23 cellular contexts compared by ENCODE assay signal in genomic region chr4:6752486-6752829, GRCh38. TPM values are rescaled to one million over a fixed set of nuclear protein-coding genes. Genes with fewer than 3 reads are reported as not detected.
DNase-seq lines count a peak whose midpoint lies in the region; ATAC-seq, FAIRE-seq and TF ChIP-seq lines count a peak whose summit lies in the region.
"Had no signal": no experiment of that assay in that cellular context is flagged by ENCODE, and none has a peak within 500 bp of the region (broad histone marks: within the 10 kb centered on the region; RNA-seq: fewer than 3 reads in every experiment).

No MANE protein-coding gene starts in this region.

- H3K9me3 Mint-ChIP-seq in progenitor cell of endocrine pancreas (ENCODE audit: low read depth) (no peaks in the 10 kb centered on the region), HFFc6 (no peaks in the 10 kb centered on the region)
- H3K9me3 Mint-ChIP-seq: activated CD4-positive, alpha-beta T cell treated with anti-CD3 and anti-CD28 coated beads, Interleukin-2, amount 10 ng/mL, durations not matched to agents 24 days and 14 days; effector memory CD8-positive, alpha-beta T cell; naive thymus-derived CD8-positive, alpha-beta T cell had no signal

- no peaks in the 10 kb centered on the region for H3K79me2 ChIP-seq in HCT116 (ENCODE audit: insufficient read depth, low read length)
- H3K79me2 ChIP-seq in K562 (ENCODE audit: control insufficient read depth, insufficient read depth, low read length), result no peaks in the 10 kb centered on the region

- no peaks in the 10 kb centered on the region for H3K9me1 ChIP-seq in K562 (ENCODE audit: control insufficient read depth, insufficient read depth, low read length)

- peak; percentile 77 for FAIRE-seq in K562 (lab: Jason Lieb, UNC)

- TF ChIP-seq POLR2A in HCT116 (IDR thresholded peaks at IDR 0.05; ENCODE audit: borderline replicate concordance, extremely low read depth, insufficient read depth, insufficient read length), result no peak
- no peak for TF ChIP-seq POLR2A in K562 (conservative IDR thresholded peaks at IDR 0.05)

- H3K27ac Mint-ChIP-seq in progenitor cell of endocrine pancreas (peak overlapping the region; percentile 62), HFFc6 (no peak overlapping the region)
- H3K27ac Mint-ChIP-seq: activated CD4-positive, alpha-beta T cell treated with anti-CD3 and anti-CD28 coated beads, Interleukin-2, amount 10 ng/mL, durations not matched to agents 24 days and 14 days had no signal

- CTCF ChIA-PET in HCT116 (lab: Charles Lee) (no interaction called here), K562 (lab: Yijun Ruan, JAX; ENCODE audit: low intra/inter-chr PET ratio) (no interaction called here)

- H3K27me3 Mint-ChIP-seq in progenitor cell of endocrine pancreas (no peaks in the 10 kb centered on the region), HFFc6 (ENCODE audit: insufficient read depth) (peaks cover 2% of the 10 kb centered on the region)
- H3K27me3 Mint-ChIP-seq: activated CD4-positive, alpha-beta T cell treated with anti-CD3 and anti-CD28 coated beads, Interleukin-2, amount 10 ng/mL, durations not matched to agents 24 days and 14 days; effector memory CD8-positive, alpha-beta T cell; naive thymus-derived CD8-positive, alpha-beta T cell had no signal

- H3K9ac ChIP-seq in HCT116 (ENCODE audit: low read length), result no peak overlapping the region
- peak overlapping the region; percentile 43 to 57; a peak in 3 of 4 replicates for H3K9ac ChIP-seq in K562 (ENCODE audit: insufficient read depth in 1 of 2, low read depth in 2 of 2, low read length in 2 of 2)

- POLR2A ChIA-PET in HCT116 (lab: Charles Lee), result no interaction called here
- POLR2A ChIA-PET in K562 (lab: Yijun Ruan, JAX), result interaction anchor here (0.6 kb wide), 1 partner anchor 26 kb away, joined by 3 read pairs; no protein-coding TSS in a partner anchor

- H3K4me2 ChIP-seq in HCT116 (ENCODE audit: low read length), result no peak overlapping the region
- H3K4me2 ChIP-seq in K562 (ENCODE audit: insufficient read depth, low read length), result peak overlapping the region; percentile 71; the same call in 1 of the 2 replicates

- 56% methylated on average over 6 of the region's 6 CpGs for WGBS in K562 (ENCODE audit: insufficient coverage, low coverage, missing lambda C conversion rate)

- H3K27ac ChIP-seq in HCT116 (ENCODE audit: low read depth, low read length) (no peak overlapping the region), K562 (ENCODE audit: extremely low read depth, low read depth, low read length) (peak overlapping the region; percentile 80)
- H3K27ac ChIP-seq: testis had no signal

- H3K4me1 ChIP-seq in HCT116 (ENCODE audit: control insufficient read depth in 1 of 2, insufficient read depth in 2 of 2, low read length in 2 of 2) (peaks cover 23 to 58% of the 10 kb centered on the region in 2 experiments), K562 (replicated peaks in 1 of 2; ENCODE audit: control insufficient read depth in 2 of 2, insufficient read depth in 2 of 2, low read length in 2 of 2) (peaks cover 54 to 62% of the 10 kb centered on the region in 2 experiments)
- H3K4me1 ChIP-seq: BE2C had no signal

- TF ChIP-seq RAD21 in HCT116 (IDR thresholded peaks at IDR 0.05; ENCODE audit: low read depth), result no peak
- TF ChIP-seq RAD21 in K562 (CRISPR knock-in tag; conservative IDR thresholded peaks at IDR 0.05 in 1 of 2, IDR thresholded peaks at IDR 0.05 in 1 of 2), result no peak

- H3K4me3 Mint-ChIP-seq in progenitor cell of endocrine pancreas (ENCODE audit: low read depth) (no peak overlapping the region), HFFc6 (no peak overlapping the region)

- peaks cover 12% of the 10 kb centered on the region for H3K4me1 Mint-ChIP-seq in progenitor cell of endocrine pancreas (ENCODE audit: low read depth)
- H3K4me1 Mint-ChIP-seq in HFFc6 (ENCODE audit: low read depth), result peaks cover 13% of the 10 kb centered on the region

- TF ChIP-seq CTCF in HCT116 (IDR thresholded peaks at IDR 0.05 in 2 of 3, conservative IDR thresholded peaks at IDR 0.05 in 1 of 3; ENCODE audit: borderline replicate concordance in 1 of 3, insufficient read depth in 1 of 3, low read depth in 2 of 3, low read length in 2 of 3) (no peak), K562 (IDR thresholded peaks at IDR 0.05 in 2 of 3, conservative IDR thresholded peaks at IDR 0.05 in 1 of 3; ENCODE audit: insufficient read depth in 2 of 3, low read depth in 1 of 3, low read length in 3 of 3) (no peak), progenitor cell of endocrine pancreas (IDR thresholded peaks at IDR 0.05; ENCODE audit: unreplicated experiment) (no peak), HFFc6 (IDR thresholded peaks at IDR 0.05) (no peak)

- no peaks in the 10 kb centered on the region for H4K20me1 ChIP-seq in HCT116 (ENCODE audit: insufficient read depth)
- no peaks in the 10 kb centered on the region for H4K20me1 ChIP-seq in K562 (replicated peaks; ENCODE audit: control insufficient read depth, insufficient read depth, low read length)

- H3K36me3 ChIP-seq in HCT116 (ENCODE audit: control insufficient read depth in 1 of 2, insufficient read depth in 2 of 2, low read length in 2 of 2) (no peaks in the 10 kb centered on the region), K562 (ENCODE audit: control insufficient read depth, insufficient read depth, low read length) (no peaks in the 10 kb centered on the region)
- H3K36me3 ChIP-seq: BE2C had no signal

- no peaks in the 10 kb centered on the region for H3K9me3 ChIP-seq in HCT116 (ENCODE audit: control insufficient read depth in 1 of 2, insufficient read depth in 1 of 2, low read depth in 1 of 2, low read length in 2 of 2)
- H3K9me3 ChIP-seq in K562 (replicated peaks; ENCODE audit: control insufficient read depth, insufficient read depth, low read depth, low read length), result no peaks in the 10 kb centered on the region
- H3K9me3 ChIP-seq: BE2C, testis had no signal

- BruUV-seq in HCT116 (replicated peaks; lab: Mats Ljungman, UMichigan) (no TSS peak), K562 (replicated peaks; lab: Mats Ljungman, UMichigan) (no TSS peak)

- DNase-seq in HCT116 (ENCODE audit: low read depth, low spot score) (no peak), OCI-M1 (lab: John Stamatoyannopoulos, UW) (peak; percentile 77), K562 (ENCODE audit: extremely low read depth in 1 of 4, low spot score in 3 of 4) (peak in 1 of 4 experiments; percentile 36), progenitor cell of endocrine pancreas (ENCODE audit: low spot score, unreplicated experiment) (no peak), HFFc6 (no peak), iPS-NIHi11 (ENCODE audit: low spot score) (no peak), NCI-H226 (no peak)
- DNase-seq in activated CD4-positive, CD25-positive, alpha-beta regulatory T cell treated with anti-CD3 and anti-CD28 coated beads, Interleukin-2, amount 50 U/mL, for 72 hours, result no peak
- DNase-seq: activated CD4-positive, alpha-beta T cell treated with anti-CD3 and anti-CD28 coated beads, Interleukin-2, amount 10 ng/mL, durations not matched to agents 24 days and 14 days; activated naive CD4-positive, alpha-beta T cell; BE2C; DMS79; effector memory CD8-positive, alpha-beta T cell; islet precursor cell; naive thymus-derived CD8-positive, alpha-beta T cell; NCI-H1694 treated with DMSO at 0.1 percent for 48 hours; NK-92 treated with Interleukin-12 subunit alpha and Interleukin-12 subunit beta, amount 100 ng/mL, for 24 hours; SHP77; stimulated activated CD4-positive, alpha-beta T cell treated with anti-CD3 and anti-CD28 coated beads, Interleukin-4, amount 100 ng/mL, for 1 hour; T-helper 9 cell; testis had no signal

- in situ Hi-C loops in K562 (cut with MboI), result no loop called here

- H3K9me2 ChIP-seq in HCT116 (ENCODE audit: insufficient read depth), result no peaks in the 10 kb centered on the region

- intact Hi-C loops in HCT116 (cut with micrococcal nuclease), result no loop called here
- intact Hi-C loops in K562 (cut with micrococcal nuclease), result loop anchor here (2.0 kb wide), 1 partner anchor 22 kb away; no protein-coding TSS in a partner anchor

- no peak for ATAC-seq in HCT116
- ATAC-seq in K562, result no peak

- H2AFZ ChIP-seq in HCT116 (ENCODE audit: low read depth, low read length, poor library complexity, severe bottlenecking) (peak overlapping the region; percentile 44), K562 (ENCODE audit: low read depth, low read length) (peak overlapping the region; percentile 94)

- RAD21 ChIA-PET in HCT116 (lab: Charles Lee; ENCODE audit: low non-redundant PET in 1 of 2, low total read pairs in 2 of 2, uncharacterized antibody in 2 of 2, unreplicated experiment in 2 of 2), result no interaction called here

- TF ChIP-seq EP300 in K562 (IDR thresholded peaks at IDR 0.05; ENCODE audit: low read length), result no peak

- H3K27me3 ChIP-seq in HCT116 (ENCODE audit: insufficient read depth, low read length) (no peaks in the 10 kb centered on the region), K562 (ENCODE audit: control insufficient read depth in 2 of 2, insufficient read depth in 2 of 2, low read length in 2 of 2) (no peaks in the 10 kb centered on the region)
- H3K27me3 ChIP-seq: BE2C, testis had no signal

- no peaks in the 10 kb centered on the region for H3K36me3 Mint-ChIP-seq in progenitor cell of endocrine pancreas (ENCODE audit: insufficient read depth)
- no peaks in the 10 kb centered on the region for H3K36me3 Mint-ChIP-seq in HFFc6 (ENCODE audit: low read depth)
- H3K36me3 Mint-ChIP-seq: naive thymus-derived CD8-positive, alpha-beta T cell had no signal

- no peak overlapping the region for H3K4me3 ChIP-seq in HCT116 (replicated peaks in 1 of 2; ENCODE audit: low read depth in 1 of 2, low read length in 2 of 2)
- no peak overlapping the region for H3K4me3 ChIP-seq in K562
- H3K4me3 ChIP-seq: skin epidermis, testis had no signal

RNA-seq across cellular contexts. Expression of gene KIAA0232, which starts 30.1 kb away (rescaled TPM):
- total RNA-seq in HCT116 (2021; ENCODE audit: unreplicated experiment), result 18.1 TPM
- polyA plus RNA-seq in HCT116 (2012), result 5.3 and 6.5 TPM in 2 replicates
- 83.2 and 85.7 TPM in 2 replicates for total RNA-seq in K562 (2011; cell fraction: chromatin; rRNA removed; ENCODE audit: low replicate concordance)
- 15.8 and 19.9 TPM in 2 replicates for total RNA-seq in K562 (2011; cell fraction: nucleolus; rRNA removed)
- 25.1 and 27.5 TPM in 2 replicates for total RNA-seq in K562 (2011; cell fraction: nucleoplasm; rRNA removed)
- 9.0 and 9.5 TPM in 2 replicates for total RNA-seq in K562 (2014; rRNA removed)
- 16.0 and 18.7 TPM in 2 replicates for total RNA-seq in K562 (2014; rRNA removed; fragmentation: Illumina TruSeq; extraction: Trizol)
- total RNA-seq in K562 (2015; rRNA removed; fragmentation: Illumina TruSeq; extraction: Trizol), result 13.0 and 13.6 TPM in 2 replicates
- 14.7 TPM in 2 replicates for total RNA-seq in K562 (2021)
- 17.4 and 17.9 TPM in 2 replicates for polyA plus RNA-seq in K562 (2011; rRNA removed)
- 6.1 and 8.0 TPM in 2 replicates for polyA plus RNA-seq in K562 (2011; cell fraction: cytosol; rRNA removed)
- polyA plus RNA-seq in K562 (2011; cell fraction: nucleus; rRNA removed), result 14.6 and 18.0 TPM in 2 replicates
- polyA plus RNA-seq in K562 (2012), result 7.9 and 12.6 TPM in 2 replicates
- polyA plus RNA-seq in K562 (2014; fragmentation: Illumina TruSeq; extraction: Trizol), result 11.8 and 13.0 TPM in 2 replicates
- polyA plus RNA-seq in K562 (2014; fragmentation: Nextera tagmentation; extraction: Ambion mirVana), result 1 to 10 TPM; 3.5 to 4.2 TPM
- 10.1 and 11.9 TPM in 2 replicates for polyA plus RNA-seq in K562 (2014; rRNA removed)
- 26.5 and 30.1 TPM in 2 replicates for polyA minus RNA-seq in K562 (2011; rRNA and poly(A)+ RNA removed)
- 7.4 and 10.6 TPM in 2 replicates for polyA minus RNA-seq in K562 (2011; cell fraction: cytosol; rRNA and poly(A)+ RNA removed)
- 15.9 and 24.1 TPM in 2 replicates for polyA minus RNA-seq in K562 (2011; cell fraction: nucleus; rRNA and poly(A)+ RNA removed)
- total RNA-seq in progenitor cell of endocrine pancreas, result 50.3 and 52.8 TPM in 2 replicates
- 10 to 100 TPM; 15.2 to 21.2 (median 19.0) TPM for total RNA-seq in HFFc6 (2021; fragmentation: NEBNext Ultra II Directional; extraction: Animal tissue kit (Norgen Biotek cat#: 25700))

RNA-seq across cellular contexts. Expression of gene BLOC1S4, which starts 36.5 kb away (rescaled TPM):
- total RNA-seq in HCT116 (2021; ENCODE audit: unreplicated experiment) (15.7 TPM), K562 (2014; rRNA removed) (31.6 and 38.3 TPM in 2 replicates), K562 (2014; rRNA removed; fragmentation: Illumina TruSeq; extraction: Trizol) (10.0 and 11.2 TPM in 2 replicates), K562 (2015; rRNA removed; fragmentation: Illumina TruSeq; extraction: Trizol) (10.5 and 10.8 TPM in 2 replicates), K562 (2021) (29.4 and 31.1 TPM in 2 replicates), progenitor cell of endocrine pancreas (18.8 and 20.0 TPM in 2 replicates)
- polyA plus RNA-seq in HCT116 (2012), result 13.0 and 15.2 TPM in 2 replicates
- 9.9 and 18.6 TPM in 2 replicates for total RNA-seq in K562 (2011; cell fraction: chromatin; rRNA removed; ENCODE audit: low replicate concordance)
- 25.1 and 30.5 TPM in 2 replicates for total RNA-seq in K562 (2011; cell fraction: nucleolus; rRNA removed)
- total RNA-seq in K562 (2011; cell fraction: nucleoplasm; rRNA removed), result 18.3 and 23.1 TPM in 2 replicates
- polyA plus RNA-seq in K562 (2011; rRNA removed) (21.0 and 25.5 TPM in 2 replicates), K562 (2014; fragmentation: Illumina TruSeq; extraction: Trizol) (10.3 and 15.0 TPM in 2 replicates), K562 (2014; fragmentation: Nextera tagmentation; extraction: Ambion mirVana) (1 to 10 TPM; 3.1 to 3.9 TPM), K562 (2014; rRNA removed) (30.9 and 37.3 TPM in 2 replicates)
- polyA plus RNA-seq in K562 (2011; cell fraction: cytosol; rRNA removed), result 27.6 and 61.0 TPM in 2 replicates
- 14.4 and 23.7 TPM in 2 replicates for polyA plus RNA-seq in K562 (2011; cell fraction: nucleus; rRNA removed)
- polyA plus RNA-seq in K562 (2012), result 20.7 and 24.2 TPM in 2 replicates
- 5.4 and 8.9 TPM in 2 replicates for polyA minus RNA-seq in K562 (2011; rRNA and poly(A)+ RNA removed)
- 9.5 and 11.1 TPM in 2 replicates for polyA minus RNA-seq in K562 (2011; cell fraction: cytosol; rRNA and poly(A)+ RNA removed)
- polyA minus RNA-seq in K562 (2011; cell fraction: nucleus; rRNA and poly(A)+ RNA removed), result 10.4 and 14.2 TPM in 2 replicates
- total RNA-seq in HFFc6 (2021; fragmentation: NEBNext Ultra II Directional; extraction: Animal tissue kit (Norgen Biotek cat#: 25700)), result 10 to 100 TPM; 12.7 to 19.0 (median 14.2) TPM

RNA-seq across cellular contexts. Expression of gene MRFAP1L1, which starts 42.8 kb away (rescaled TPM):
- total RNA-seq in HCT116 (2021; ENCODE audit: unreplicated experiment) (43.0 TPM), K562 (2014; rRNA removed) (74.2 and 78.8 TPM in 2 replicates), K562 (2014; rRNA removed; fragmentation: Illumina TruSeq; extraction: Trizol) (85.7 and 86.2 TPM in 2 replicates), K562 (2015; rRNA removed; fragmentation: Illumina TruSeq; extraction: Trizol) (83.3 and 90.6 TPM in 2 replicates), K562 (2021) (51.3 and 53.6 TPM in 2 replicates), progenitor cell of endocrine pancreas (64.9 and 69.3 TPM in 2 replicates)
- polyA plus RNA-seq in HCT116 (2012), result 31.9 and 39.3 TPM in 2 replicates
- total RNA-seq in K562 (2011; cell fraction: chromatin; rRNA removed; ENCODE audit: low replicate concordance), result 23.4 and 45.9 TPM in 2 replicates
- total RNA-seq in K562 (2011; cell fraction: nucleolus; rRNA removed), result 16.5 and 18.4 TPM in 2 replicates
- total RNA-seq in K562 (2011; cell fraction: nucleoplasm; rRNA removed), result 26.7 and 33.1 TPM in 2 replicates
- polyA plus RNA-seq in K562 (2011; rRNA removed) (59.5 and 83.8 TPM in 2 replicates), K562 (2014; fragmentation: Illumina TruSeq; extraction: Trizol) (74.8 and 87.6 TPM in 2 replicates), K562 (2014; fragmentation: Nextera tagmentation; extraction: Ambion mirVana) (10 to 100 TPM; 37.6 to 48.1 TPM), K562 (2014; rRNA removed) (104 and 111 TPM in 2 replicates)
- 19.4 and 37.0 TPM in 2 replicates for polyA plus RNA-seq in K562 (2011; cell fraction: cytosol; rRNA removed)
- polyA plus RNA-seq in K562 (2011; cell fraction: nucleus; rRNA removed), result 37.8 and 48.5 TPM in 2 replicates
- polyA plus RNA-seq in K562 (2012), result 49.1 and 74.0 TPM in 2 replicates
- polyA minus RNA-seq in K562 (2011; rRNA and poly(A)+ RNA removed), result 46.9 and 49.6 TPM in 2 replicates
- polyA minus RNA-seq in K562 (2011; cell fraction: cytosol; rRNA and poly(A)+ RNA removed), result 10.4 and 17.8 TPM in 2 replicates
- polyA minus RNA-seq in K562 (2011; cell fraction: nucleus; rRNA and poly(A)+ RNA removed), result 13.7 and 31.7 TPM in 2 replicates
- 10 to 100 TPM; 35.5 to 41.0 (median 40.1) TPM for total RNA-seq in HFFc6 (2021; fragmentation: NEBNext Ultra II Directional; extraction: Animal tissue kit (Norgen Biotek cat#: 25700))

RNA-seq across cellular contexts. Expression of gene S100P, which starts 58.8 kb away (rescaled TPM):
- total RNA-seq in HCT116 (2021; ENCODE audit: unreplicated experiment), result 4.1 TPM
- 7.1 and 14.8 TPM in 2 replicates for polyA plus RNA-seq in HCT116 (2012)
- 1.7 TPM in 1 of 2 replicates, not detected in the other for total RNA-seq in K562 (2011; cell fraction: chromatin; rRNA removed; ENCODE audit: low replicate concordance)
- total RNA-seq in K562 (2011; cell fraction: nucleolus; rRNA removed), result 0.33 and 0.53 TPM in 2 replicates
- 0.81 TPM in 1 of 2 replicates, not detected in the other for total RNA-seq in K562 (2011; cell fraction: nucleoplasm; rRNA removed)
- total RNA-seq in K562 (2014; rRNA removed), result 5.8 and 7.5 TPM in 2 replicates
- 7.4 and 13.7 TPM in 2 replicates for total RNA-seq in K562 (2014; rRNA removed; fragmentation: Illumina TruSeq; extraction: Trizol)
- total RNA-seq in K562 (2015; rRNA removed; fragmentation: Illumina TruSeq; extraction: Trizol), result 7.2 and 7.5 TPM in 2 replicates
- 13.2 and 16.8 TPM in 2 replicates for total RNA-seq in K562 (2021)
- polyA plus RNA-seq in K562 (2011; rRNA removed), result 2.7 and 4.1 TPM in 2 replicates
- 0.55 and 3.2 TPM in 2 replicates for polyA plus RNA-seq in K562 (2011; cell fraction: cytosol; rRNA removed)
- 0.30 and 1.6 TPM in 2 replicates for polyA plus RNA-seq in K562 (2011; cell fraction: nucleus; rRNA removed)
- polyA plus RNA-seq in K562 (2012), result 11.5 and 304 TPM in 2 replicates
- 6.9 and 7.4 TPM in 2 replicates for polyA plus RNA-seq in K562 (2014; fragmentation: Illumina TruSeq; extraction: Trizol)
- 10 to 100 TPM; 21.0 to 23.8 TPM for polyA plus RNA-seq in K562 (2014; fragmentation: Nextera tagmentation; extraction: Ambion mirVana)
- polyA plus RNA-seq in K562 (2014; rRNA removed), result 5.5 and 5.7 TPM in 2 replicates
- 0.15 and 0.25 TPM in 2 replicates for polyA minus RNA-seq in K562 (2011; rRNA and poly(A)+ RNA removed)
- polyA minus RNA-seq in K562 (2011; cell fraction: cytosol; rRNA and poly(A)+ RNA removed), result 4.8 and 23.3 TPM in 2 replicates
- polyA minus RNA-seq in K562 (2011; cell fraction: nucleus; rRNA and poly(A)+ RNA removed), result 4.7 and 6.1 TPM in 2 replicates
- total RNA-seq in progenitor cell of endocrine pancreas, result 1.3 and 3.5 TPM in 2 replicates
- total RNA-seq in HFFc6 (2021; fragmentation: NEBNext Ultra II Directional; extraction: Animal tissue kit (Norgen Biotek cat#: 25700)), result not detected
- total RNA-seq: HT1080 had no signal
